In genomic region chr5:9067129-9067528, GRCh38 we compare ENCODE assay signal across 15 cellular contexts.
DNase-seq lines count a peak whose midpoint lies in the region.
"Had no signal": no experiment of that assay in that cellular context is flagged by ENCODE, and none has a peak within 500 bp of the region (broad histone marks: within the 10 kb centered on the region; RNA-seq: fewer than 3 reads in every experiment).

No MANE protein-coding gene starts in this region.

- DNase-seq in NCI-H748 (lab: John Stamatoyannopoulos, UW; ENCODE audit: unreplicated experiment), result peak; percentile 22
- DNase-seq in NCI-H748 treated with DMSO at 0.1 percent for 48 hours (lab: John Stamatoyannopoulos, UW), result no peak
- peak; percentile 36 for DNase-seq in NCI-H226
- DNase-seq in amniotic epithelial cell (ENCODE audit: low read depth), result peak; percentile 45
- DNase-seq in DMS 273 (lab: John Stamatoyannopoulos, UW; ENCODE audit: unreplicated experiment), result no peak
- no peak for DNase-seq in activated CD8-positive, alpha-beta memory T cell treated with anti-CD3 and anti-CD28 coated beads, Interleukin-2, amount 50 U/mL, for 48 hours
- DNase-seq: C1 segment of cervical spinal cord; Calu3; CD4-positive, alpha-beta memory T cell; COR-L47; DMS153; DND-41; GDM1; GOT3; HFFc6 had no signal

Comparison
In these comparisons a context has a peak if more than half of its experiments do, and no peak if none do; other contexts are left out.
1. DNase-seq: peak in NCI-H748 (single experiment), NCI-H226 (single experiment) and amniotic epithelial cell (single experiment); none in NCI-H748 treated with DMSO at 0.1 percent for 48 hours (single experiment), DMS 273 (single experiment) and activated CD8-positive, alpha-beta memory T cell treated with anti-CD3 and anti-CD28 coated beads, Interleukin-2, amount 50 U/mL, for 48 hours (single experiment).